In the genomic region with DNA sequence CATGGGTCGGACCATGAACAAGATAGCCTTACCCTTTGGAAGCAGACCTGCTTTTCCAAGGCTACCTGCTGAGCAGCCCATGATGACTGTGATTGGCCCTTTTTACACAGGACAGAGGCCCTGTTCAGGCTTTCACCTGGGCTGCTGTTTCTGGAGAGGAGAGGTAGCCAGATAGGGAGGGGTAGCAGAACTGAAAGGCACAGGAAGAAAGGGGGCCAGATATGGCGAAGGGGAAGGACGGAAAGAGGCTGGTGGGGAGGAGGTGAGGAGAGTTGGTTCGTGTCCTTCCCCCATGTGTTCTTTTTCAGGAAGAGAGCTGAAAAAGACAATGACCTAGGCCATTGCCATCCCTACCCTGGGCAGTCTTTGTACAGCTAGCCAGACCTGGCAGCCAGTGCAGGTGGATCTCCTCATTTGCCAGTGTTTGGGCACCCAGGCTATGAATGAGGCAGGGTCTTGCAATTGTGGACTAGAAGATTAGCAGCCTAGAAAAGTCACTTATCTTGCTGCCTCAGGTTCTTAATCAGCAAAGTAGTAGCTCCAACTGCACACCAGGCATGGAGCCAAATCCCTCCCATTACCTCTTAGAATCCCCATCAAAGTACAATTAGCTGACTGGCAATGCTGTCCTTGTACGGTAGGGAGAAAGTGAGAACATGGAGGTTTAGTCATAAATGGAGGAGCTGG, we compare ENCODE assay signal across 18 cellular contexts.
DNase-seq lines count a peak whose midpoint lies in the region; ATAC-seq, FAIRE-seq and TF ChIP-seq lines count a peak whose summit lies in the region.
"Had no signal": no experiment of that assay in that cellular context is flagged by ENCODE, and none has a peak within 500 bp of the region (broad histone marks: within the 10 kb centered on the region; RNA-seq: fewer than 3 reads in every experiment).

No MANE protein-coding gene starts in this region.

- DNase-seq in MCF 10A (ENCODE audit: unreplicated experiment) (peak; percentile 34), breast epithelium (ENCODE audit: low spot score in 2 of 2) (no peak), NCI-H524 treated with DMSO at 0.1 percent for 48 hours (lab: John Stamatoyannopoulos, UW) (peak; percentile 29), bronchial epithelial cell (ENCODE audit: low read depth) (peak; percentile 65), GM13976 (ENCODE audit: low spot score) (no peak)
- DNase-seq: activated CD4-positive, alpha-beta T cell treated with anti-CD3 and anti-CD28 coated beads for 4 hours; Caco-2; MG63; right cardiac atrium; stimulated activated CD4-positive, alpha-beta T cell treated with anti-CD3 and anti-CD28 coated beads, Interleukin-2, amount 100 ng/mL, for 24 hours; T-helper 9 cell had no signal

- intact Hi-C loops in MCF 10A (cut with micrococcal nuclease) (no loop called here), breast epithelium (cut with DNase I; ENCODE audit: low total_unique reads) (no loop called here)

- H3K27me3 Mint-ChIP-seq in MCF 10A (ENCODE audit: insufficient read depth, unreplicated experiment) = peaks cover 62% of the 10 kb centered on the region

- no peak overlapping the region for H3K4me3 Mint-ChIP-seq in MCF 10A (ENCODE audit: unreplicated experiment)

- in situ Hi-C loops in GM13976 (cut with MboI; ENCODE audit: low sequenced_read_pairs, unreplicated experiment) = no loop called here

- peaks cover 50% of the 10 kb centered on the region for H3K36me3 Mint-ChIP-seq in MCF 10A (ENCODE audit: insufficient read depth, unreplicated experiment)

- no peak for TF ChIP-seq POLR2A in breast epithelium (IDR thresholded peaks at IDR 0.05)

- CTCF ChIA-PET in MCF 10A (lab: Yijun Ruan, JAX) = interaction anchor here (2.1 kb wide), 1 partner anchor 18 kb away, joined by 11 read pairs; no protein-coding TSS in a partner anchor

- no peak overlapping the region for H3K27ac Mint-ChIP-seq in MCF 10A (ENCODE audit: low read depth, unreplicated experiment)

- no peaks in the 10 kb centered on the region for H3K4me1 ChIP-seq in breast epithelium
- H3K4me1 ChIP-seq: Caco-2 had no signal

- no peak for FAIRE-seq in bronchial epithelial cell (lab: Jason Lieb, UNC)
- FAIRE-seq: endometrium, G401.6 had no signal

- peaks cover 45% of the 10 kb centered on the region for H3K4me1 Mint-ChIP-seq in MCF 10A (ENCODE audit: insufficient read depth, unreplicated experiment)

- TF ChIP-seq CTCF in MCF 10A (IDR thresholded peaks at IDR 0.05; ENCODE audit: unreplicated experiment) (no peak), breast epithelium (IDR thresholded peaks at IDR 0.05) (no peak), bronchial epithelial cell (IDR thresholded peaks at IDR 0.05; ENCODE audit: insufficient read depth, low read length, severe bottlenecking) (no peak), GM13976 (IDR thresholded peaks at IDR 0.05; ENCODE audit: borderline replicate concordance, control extremely low read depth, extremely low read depth, insufficient read depth, missing control alignments) (no peak)

- H3K36me3 ChIP-seq in breast epithelium = no peaks in the 10 kb centered on the region
- no peaks in the 10 kb centered on the region for H3K36me3 ChIP-seq in bronchial epithelial cell (ENCODE audit: control insufficient read depth, insufficient read depth, low read length)
- H3K36me3 ChIP-seq: vagina had no signal

- H3K27me3 ChIP-seq in breast epithelium (peaks cover 0 to 78% of the 10 kb centered on the region in 2 donors), bronchial epithelial cell (ENCODE audit: control insufficient read depth, insufficient read depth, low read length) (no peaks in the 10 kb centered on the region)
- H3K27me3 ChIP-seq: MG63, neutrophil, vagina had no signal

- H3K9me3 ChIP-seq in breast epithelium = no peaks in the 10 kb centered on the region
- H3K9me3 ChIP-seq: Caco-2, MG63, neutrophil, vagina had no signal

- no peak overlapping the region for H3K27ac ChIP-seq in breast epithelium
- H3K27ac ChIP-seq: neutrophil, vagina had no signal

- POLR2A ChIA-PET in MCF 10A (lab: Yijun Ruan, JAX) = interaction anchor here (0.7 to 1.1 kb wide), 3 partner anchors 15 to 132 kb away, joined by 3 to 5 read pairs (median 3); no protein-coding TSS in a partner anchor

- H3K4me3 ChIP-seq in breast epithelium = no peak overlapping the region
- H3K4me3 ChIP-seq in bronchial epithelial cell (ENCODE audit: low read depth, low read length) = no peak overlapping the region
- H3K4me3 ChIP-seq: MG63, vagina had no signal

- no TSS peak for BruUV-seq in MCF 10A (replicated peaks; lab: Mats Ljungman, UMichigan)

- ATAC-seq in GM18867 (IDR thresholded peaks at IDR 0.05; ENCODE audit: unreplicated experiment) (no peak), SK-N-SH treated with all-trans-retinoic acid at 6 μM for 48 hours (no peak), GM19395 (IDR thresholded peaks at IDR 0.05; ENCODE audit: unreplicated experiment) (no peak)
- ATAC-seq: right cardiac atrium had no signal

- H3K9me3 Mint-ChIP-seq in MCF 10A (ENCODE audit: unreplicated experiment) = no peaks in the 10 kb centered on the region

TF ChIP-seq in SK-N-SH treated with all-trans-retinoic acid at 6 μM for 48 hours, 23 proteins besides CTCF, POLR2A, EP300 and RAD21:
- TF ChIP-seq ZNF565 (CRISPR knock-in tag; conservative IDR thresholded peaks at IDR 0.05; ENCODE audit: low read depth) = no peak
- no peak for TF ChIP-seq PPARA (CRISPR knock-in tag; IDR thresholded peaks at IDR 0.05; ENCODE audit: borderline replicate concordance)
- TF ChIP-seq, protein P1, sequence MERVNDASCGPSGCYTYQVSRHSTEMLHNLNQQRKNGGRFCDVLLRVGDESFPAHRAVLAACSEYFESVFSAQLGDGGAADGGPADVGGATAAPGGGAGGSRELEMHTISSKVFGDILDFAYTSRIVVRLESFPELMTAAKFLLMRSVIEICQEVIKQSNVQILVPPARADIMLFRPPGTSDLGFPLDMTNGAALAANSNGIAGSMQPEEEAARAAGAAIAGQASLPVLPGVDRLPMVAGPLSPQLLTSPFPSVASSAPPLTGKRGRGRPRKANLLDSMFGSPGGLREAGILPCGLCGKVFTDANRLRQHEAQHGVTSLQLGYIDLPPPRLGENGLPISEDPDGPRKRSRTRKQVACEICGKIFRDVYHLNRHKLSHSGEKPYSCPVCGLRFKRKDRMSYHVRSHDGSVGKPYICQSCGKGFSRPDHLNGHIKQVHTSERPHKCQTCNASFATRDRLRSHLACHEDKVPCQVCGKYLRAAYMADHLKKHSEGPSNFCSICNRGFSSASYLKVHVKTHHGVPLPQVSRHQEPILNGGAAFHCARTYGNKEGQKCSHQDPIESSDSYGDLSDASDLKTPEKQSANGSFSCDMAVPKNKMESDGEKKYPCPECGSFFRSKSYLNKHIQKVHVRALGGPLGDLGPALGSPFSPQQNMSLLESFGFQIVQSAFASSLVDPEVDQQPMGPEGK (CRISPR knock-in tag; IDR thresholded peaks at IDR 0.05; ENCODE audit: borderline replicate concordance) = no peak
- TF ChIP-seq ESRRG (CRISPR knock-in tag; IDR thresholded peaks at IDR 0.05) = no peak
- TF ChIP-seq TCF4 (CRISPR knock-in tag; IDR thresholded peaks at IDR 0.05; ENCODE audit: borderline replicate concordance) = no peak
- no peak for TF ChIP-seq OSR1 (CRISPR knock-in tag; IDR thresholded peaks at IDR 0.05)
- TF ChIP-seq, protein P2, sequence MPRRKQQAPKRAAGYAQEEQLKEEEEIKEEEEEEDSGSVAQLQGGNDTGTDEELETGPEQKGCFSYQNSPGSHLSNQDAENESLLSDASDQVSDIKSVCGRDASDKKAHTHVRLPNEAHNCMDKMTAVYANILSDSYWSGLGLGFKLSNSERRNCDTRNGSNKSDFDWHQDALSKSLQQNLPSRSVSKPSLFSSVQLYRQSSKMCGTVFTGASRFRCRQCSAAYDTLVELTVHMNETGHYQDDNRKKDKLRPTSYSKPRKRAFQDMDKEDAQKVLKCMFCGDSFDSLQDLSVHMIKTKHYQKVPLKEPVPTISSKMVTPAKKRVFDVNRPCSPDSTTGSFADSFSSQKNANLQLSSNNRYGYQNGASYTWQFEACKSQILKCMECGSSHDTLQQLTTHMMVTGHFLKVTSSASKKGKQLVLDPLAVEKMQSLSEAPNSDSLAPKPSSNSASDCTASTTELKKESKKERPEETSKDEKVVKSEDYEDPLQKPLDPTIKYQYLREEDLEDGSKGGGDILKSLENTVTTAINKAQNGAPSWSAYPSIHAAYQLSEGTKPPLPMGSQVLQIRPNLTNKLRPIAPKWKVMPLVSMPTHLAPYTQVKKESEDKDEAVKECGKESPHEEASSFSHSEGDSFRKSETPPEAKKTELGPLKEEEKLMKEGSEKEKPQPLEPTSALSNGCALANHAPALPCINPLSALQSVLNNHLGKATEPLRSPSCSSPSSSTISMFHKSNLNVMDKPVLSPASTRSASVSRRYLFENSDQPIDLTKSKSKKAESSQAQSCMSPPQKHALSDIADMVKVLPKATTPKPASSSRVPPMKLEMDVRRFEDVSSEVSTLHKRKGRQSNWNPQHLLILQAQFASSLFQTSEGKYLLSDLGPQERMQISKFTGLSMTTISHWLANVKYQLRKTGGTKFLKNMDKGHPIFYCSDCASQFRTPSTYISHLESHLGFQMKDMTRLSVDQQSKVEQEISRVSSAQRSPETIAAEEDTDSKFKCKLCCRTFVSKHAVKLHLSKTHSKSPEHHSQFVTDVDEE (CRISPR knock-in tag; IDR thresholded peaks at IDR 0.05) = no peak
- TF ChIP-seq CSDC2 (CRISPR knock-in tag; IDR thresholded peaks at IDR 0.05) = no peak
- TF ChIP-seq ZFP30 (CRISPR knock-in tag; IDR thresholded peaks at IDR 0.05) = no peak
- no peak for TF ChIP-seq TOX (CRISPR knock-in tag; IDR thresholded peaks at IDR 0.05; ENCODE audit: borderline replicate concordance)
- TF ChIP-seq GLIS3 (CRISPR knock-in tag; IDR thresholded peaks at IDR 0.05) = no peak
- no peak for TF ChIP-seq ZFP3 (CRISPR knock-in tag; IDR thresholded peaks at IDR 0.05)
- no peak for TF ChIP-seq SNAI2 (CRISPR knock-in tag; IDR thresholded peaks at IDR 0.05)
- TF ChIP-seq, protein P3, sequence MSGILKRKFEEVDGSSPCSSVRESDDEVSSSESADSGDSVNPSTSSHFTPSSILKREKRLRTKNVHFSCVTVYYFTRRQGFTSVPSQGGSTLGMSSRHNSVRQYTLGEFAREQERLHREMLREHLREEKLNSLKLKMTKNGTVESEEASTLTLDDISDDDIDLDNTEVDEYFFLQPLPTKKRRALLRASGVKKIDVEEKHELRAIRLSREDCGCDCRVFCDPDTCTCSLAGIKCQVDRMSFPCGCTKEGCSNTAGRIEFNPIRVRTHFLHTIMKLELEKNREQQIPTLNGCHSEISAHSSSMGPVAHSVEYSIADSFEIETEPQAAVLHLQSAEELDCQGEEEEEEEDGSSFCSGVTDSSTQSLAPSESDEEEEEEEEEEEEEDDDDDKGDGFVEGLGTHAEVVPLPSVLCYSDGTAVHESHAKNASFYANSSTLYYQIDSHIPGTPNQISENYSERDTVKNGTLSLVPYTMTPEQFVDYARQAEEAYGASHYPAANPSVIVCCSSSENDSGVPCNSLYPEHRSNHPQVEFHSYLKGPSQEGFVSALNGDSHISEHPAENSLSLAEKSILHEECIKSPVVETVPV (CRISPR knock-in tag; IDR thresholded peaks at IDR 0.05) = no peak
- TF ChIP-seq ISL1 (CRISPR knock-in tag; IDR thresholded peaks at IDR 0.05) = no peak
- no peak for TF ChIP-seq ZNF8 (CRISPR knock-in tag; IDR thresholded peaks at IDR 0.05)

Comparison
In these comparisons a context has a peak if more than half of its experiments do, and no peak if none do; other contexts are left out.
1. DNase-seq: peak in MCF 10A (single experiment), NCI-H524 treated with DMSO at 0.1 percent for 48 hours (single experiment) and bronchial epithelial cell (single experiment); none in breast epithelium (0 of 2) and GM13976 (single experiment).